18 cellular contexts compared by ENCODE assay signal in genomic region chr3:194757629-194758028, GRCh38.
A peak's percentile ranks its signal among the peaks of the same experiment; 100 is the strongest.
DNase-seq lines count a peak whose midpoint lies in the region; ATAC-seq and TF ChIP-seq lines count a peak whose summit lies in the region.
"Had no signal": no experiment of that assay in that cellular context is flagged by ENCODE, and none has a peak within 500 bp of the region (broad histone marks: within the 10 kb centered on the region; RNA-seq: fewer than 3 reads in every experiment).

No MANE protein-coding gene starts in this region.

- H3K27ac ChIP-seq in caudate nucleus (ENCODE audit: low read depth, low read length) (peak overlapping the region; percentile 80), skeletal muscle tissue (ENCODE audit: low read depth, low read length) (peak overlapping the region; percentile 65), RWPE1 (no peak overlapping the region)
- H3K27ac ChIP-seq: epithelial cell of prostate had no signal

- POLR2A ChIA-PET in RWPE1 (lab: Yijun Ruan, JAX; ENCODE audit: low non-redundant PET) = no interaction called here

- CTCF ChIA-PET in RWPE1 (lab: Yijun Ruan, JAX) = no interaction called here

- H3K36me3 ChIP-seq in skeletal muscle tissue (ENCODE audit: control insufficient read depth in 3 of 3, insufficient read depth in 3 of 3, low read length in 3 of 3) = no peaks in the 10 kb centered on the region
- H3K36me3 ChIP-seq: BE2C, stomach had no signal

- H3K4me3 ChIP-seq in skeletal muscle tissue (ENCODE audit: low read length in 3 of 3) = no peak overlapping the region
- H3K4me3 ChIP-seq: stomach had no signal

- peak overlapping the region in 1 of 3 donors; percentile 2 for H3K9ac ChIP-seq in skeletal muscle tissue (ENCODE audit: low read depth in 1 of 3, low read length in 3 of 3)

- H3K4me1 ChIP-seq in skeletal muscle tissue (ENCODE audit: control insufficient read depth in 3 of 3, insufficient read depth in 3 of 3, low read length in 3 of 3) = peaks cover 20 to 30% (median 23%) of the 10 kb centered on the region in 3 donors

- no peak for TF ChIP-seq CTCF in RWPE1 (conservative IDR thresholded peaks at IDR 0.05; ENCODE audit: low read depth)

- H3K9me3 ChIP-seq in skeletal muscle tissue (ENCODE audit: control insufficient read depth in 3 of 3, low read length in 3 of 3) = no peaks in the 10 kb centered on the region
- H3K9me3 ChIP-seq: BE2C, stomach had no signal

- DNase-seq in GM04504 (ENCODE audit: low read depth) (peak; percentile 26), caudate nucleus (lab: John Stamatoyannopoulos, UW) (peak in 18 of 61 donors; percentile 3 to 72 (median 26)), hippocampal formation (lab: John Stamatoyannopoulos, UW) (peak; percentile 20 to 47), NCI-H2227 treated with DMSO at 0.1 percent for 48 hours (lab: John Stamatoyannopoulos, UW) (no peak), T1000 (lab: John Stamatoyannopoulos, UW) (no peak), RWPE1 (ENCODE audit: low spot score) (no peak)
- DNase-seq: activated CD8-positive, alpha-beta T cell treated with anti-CD3 and anti-CD28 coated beads for 36 hours; activated naive CD8-positive, alpha-beta T cell treated with anti-CD3 and anti-CD28 coated beads, Interleukin-2, amount 50 U/mL, for 24 hours; activated T-cell treated with anti-CD3 and anti-CD28 coated beads, Interleukin-2, amount 50 U/mL, for 72 hours; cerebellar nuclear complex; DMS153; NCI-H1092 treated with DMSO at 0.1 percent for 48 hours; PC-3; stomach had no signal

- peaks cover 0 to 4% (median 3%) of the 10 kb centered on the region in 3 donors for H3K27me3 ChIP-seq in skeletal muscle tissue (ENCODE audit: control insufficient read depth in 3 of 3, insufficient read depth in 3 of 3, low read length in 3 of 3)
- H3K27me3 ChIP-seq: BE2C had no signal

- no peak for ATAC-seq in HG02678 (IDR thresholded peaks at IDR 0.05; ENCODE audit: unreplicated experiment)
- ATAC-seq: activated CD8-positive, alpha-beta T cell treated with anti-CD3 and anti-CD28 coated beads for 36 hours; activated naive CD8-positive, alpha-beta T cell treated with anti-CD3 and anti-CD28 coated beads, Interleukin-2, amount 50 U/mL, for 24 hours; activated T-cell treated with anti-CD3 and anti-CD28 coated beads, Interleukin-2, amount 50 U/mL, for 72 hours; PC-3 had no signal

Comparison
In these comparisons a context has a peak if more than half of its experiments do, and no peak if none do; other contexts are left out.
1. DNase-seq: peak in GM04504 (single experiment) and hippocampal formation (2 of 2); none in NCI-H2227 treated with DMSO at 0.1 percent for 48 hours (single experiment), T1000 (single experiment) and RWPE1 (single experiment).